In the genomic region with DNA sequence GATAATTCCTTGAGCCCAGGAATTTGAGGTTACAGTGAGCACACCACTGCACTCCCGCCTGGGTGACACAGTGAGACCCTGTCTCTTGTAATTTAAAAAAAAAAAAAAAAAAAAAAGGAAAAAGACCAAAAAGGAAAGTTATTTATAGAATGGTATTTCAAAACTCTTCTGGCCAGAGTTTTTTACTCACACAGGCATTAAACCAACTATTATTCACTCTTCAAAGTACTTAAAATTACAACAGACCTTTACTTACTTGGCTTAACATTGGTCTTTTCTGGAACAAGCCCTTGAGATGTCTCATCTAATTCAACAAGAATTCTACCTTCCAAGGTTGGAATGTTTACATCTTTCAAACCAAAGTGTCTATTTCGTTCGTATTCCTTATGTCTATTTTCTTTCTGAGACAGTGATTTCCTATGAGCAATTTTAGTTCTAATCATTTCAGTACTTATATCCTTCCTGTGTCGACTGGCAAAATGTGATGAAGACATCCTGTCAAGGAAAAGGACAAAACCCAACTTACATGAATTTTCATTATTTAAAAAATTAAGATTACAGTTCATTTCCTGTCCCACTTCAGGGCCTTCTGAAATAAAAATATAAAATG, we compare ENCODE assay signal across 1 cellular context.
TF ChIP-seq lines count a peak whose summit lies in the region.

No MANE protein-coding gene starts in this region.

TF ChIP-seq in GM23338, 12 proteins besides CTCF, POLR2A, EP300 and RAD21 (continued from another document):
- TF ChIP-seq CREB1 (CRISPR knock-in tag; IDR thresholded peaks at IDR 0.05; ENCODE audit: low read depth) (no peak), ZNF331 (CRISPR knock-in tag; IDR thresholded peaks at IDR 0.05; ENCODE audit: low read depth) (no peak), JUNB (IDR thresholded peaks at IDR 0.05; ENCODE audit: unreplicated experiment) (no peak), POLR2AphosphoS5 (IDR thresholded peaks at IDR 0.05; ENCODE audit: low read depth) (no peak), NANOG (IDR thresholded peaks at IDR 0.05; ENCODE audit: borderline replicate concordance) (no peak), EZH2phosphoT487 (IDR thresholded peaks at IDR 0.05; ENCODE audit: unreplicated experiment) (no peak), STAT1 (IDR thresholded peaks at IDR 0.05; ENCODE audit: unreplicated experiment) (no peak)
- TF ChIP-seq, protein P1, sequence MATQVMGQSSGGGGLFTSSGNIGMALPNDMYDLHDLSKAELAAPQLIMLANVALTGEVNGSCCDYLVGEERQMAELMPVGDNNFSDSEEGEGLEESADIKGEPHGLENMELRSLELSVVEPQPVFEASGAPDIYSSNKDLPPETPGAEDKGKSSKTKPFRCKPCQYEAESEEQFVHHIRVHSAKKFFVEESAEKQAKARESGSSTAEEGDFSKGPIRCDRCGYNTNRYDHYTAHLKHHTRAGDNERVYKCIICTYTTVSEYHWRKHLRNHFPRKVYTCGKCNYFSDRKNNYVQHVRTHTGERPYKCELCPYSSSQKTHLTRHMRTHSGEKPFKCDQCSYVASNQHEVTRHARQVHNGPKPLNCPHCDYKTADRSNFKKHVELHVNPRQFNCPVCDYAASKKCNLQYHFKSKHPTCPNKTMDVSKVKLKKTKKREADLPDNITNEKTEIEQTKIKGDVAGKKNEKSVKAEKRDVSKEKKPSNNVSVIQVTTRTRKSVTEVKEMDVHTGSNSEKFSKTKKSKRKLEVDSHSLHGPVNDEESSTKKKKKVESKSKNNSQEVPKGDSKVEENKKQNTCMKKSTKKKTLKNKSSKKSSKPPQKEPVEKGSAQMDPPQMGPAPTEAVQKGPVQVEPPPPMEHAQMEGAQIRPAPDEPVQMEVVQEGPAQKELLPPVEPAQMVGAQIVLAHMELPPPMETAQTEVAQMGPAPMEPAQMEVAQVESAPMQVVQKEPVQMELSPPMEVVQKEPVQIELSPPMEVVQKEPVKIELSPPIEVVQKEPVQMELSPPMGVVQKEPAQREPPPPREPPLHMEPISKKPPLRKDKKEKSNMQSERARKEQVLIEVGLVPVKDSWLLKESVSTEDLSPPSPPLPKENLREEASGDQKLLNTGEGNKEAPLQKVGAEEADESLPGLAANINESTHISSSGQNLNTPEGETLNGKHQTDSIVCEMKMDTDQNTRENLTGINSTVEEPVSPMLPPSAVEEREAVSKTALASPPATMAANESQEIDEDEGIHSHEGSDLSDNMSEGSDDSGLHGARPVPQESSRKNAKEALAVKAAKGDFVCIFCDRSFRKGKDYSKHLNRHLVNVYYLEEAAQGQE (IDR thresholded peaks at IDR 0.05; ENCODE audit: unreplicated experiment), result no peak
- TF ChIP-seq, protein P2, sequence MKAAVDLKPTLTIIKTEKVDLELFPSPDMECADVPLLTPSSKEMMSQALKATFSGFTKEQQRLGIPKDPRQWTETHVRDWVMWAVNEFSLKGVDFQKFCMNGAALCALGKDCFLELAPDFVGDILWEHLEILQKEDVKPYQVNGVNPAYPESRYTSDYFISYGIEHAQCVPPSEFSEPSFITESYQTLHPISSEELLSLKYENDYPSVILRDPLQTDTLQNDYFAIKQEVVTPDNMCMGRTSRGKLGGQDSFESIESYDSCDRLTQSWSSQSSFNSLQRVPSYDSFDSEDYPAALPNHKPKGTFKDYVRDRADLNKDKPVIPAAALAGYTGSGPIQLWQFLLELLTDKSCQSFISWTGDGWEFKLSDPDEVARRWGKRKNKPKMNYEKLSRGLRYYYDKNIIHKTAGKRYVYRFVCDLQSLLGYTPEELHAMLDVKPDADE (IDR thresholded peaks at IDR 0.05), result no peak
- TF ChIP-seq, protein P3, sequence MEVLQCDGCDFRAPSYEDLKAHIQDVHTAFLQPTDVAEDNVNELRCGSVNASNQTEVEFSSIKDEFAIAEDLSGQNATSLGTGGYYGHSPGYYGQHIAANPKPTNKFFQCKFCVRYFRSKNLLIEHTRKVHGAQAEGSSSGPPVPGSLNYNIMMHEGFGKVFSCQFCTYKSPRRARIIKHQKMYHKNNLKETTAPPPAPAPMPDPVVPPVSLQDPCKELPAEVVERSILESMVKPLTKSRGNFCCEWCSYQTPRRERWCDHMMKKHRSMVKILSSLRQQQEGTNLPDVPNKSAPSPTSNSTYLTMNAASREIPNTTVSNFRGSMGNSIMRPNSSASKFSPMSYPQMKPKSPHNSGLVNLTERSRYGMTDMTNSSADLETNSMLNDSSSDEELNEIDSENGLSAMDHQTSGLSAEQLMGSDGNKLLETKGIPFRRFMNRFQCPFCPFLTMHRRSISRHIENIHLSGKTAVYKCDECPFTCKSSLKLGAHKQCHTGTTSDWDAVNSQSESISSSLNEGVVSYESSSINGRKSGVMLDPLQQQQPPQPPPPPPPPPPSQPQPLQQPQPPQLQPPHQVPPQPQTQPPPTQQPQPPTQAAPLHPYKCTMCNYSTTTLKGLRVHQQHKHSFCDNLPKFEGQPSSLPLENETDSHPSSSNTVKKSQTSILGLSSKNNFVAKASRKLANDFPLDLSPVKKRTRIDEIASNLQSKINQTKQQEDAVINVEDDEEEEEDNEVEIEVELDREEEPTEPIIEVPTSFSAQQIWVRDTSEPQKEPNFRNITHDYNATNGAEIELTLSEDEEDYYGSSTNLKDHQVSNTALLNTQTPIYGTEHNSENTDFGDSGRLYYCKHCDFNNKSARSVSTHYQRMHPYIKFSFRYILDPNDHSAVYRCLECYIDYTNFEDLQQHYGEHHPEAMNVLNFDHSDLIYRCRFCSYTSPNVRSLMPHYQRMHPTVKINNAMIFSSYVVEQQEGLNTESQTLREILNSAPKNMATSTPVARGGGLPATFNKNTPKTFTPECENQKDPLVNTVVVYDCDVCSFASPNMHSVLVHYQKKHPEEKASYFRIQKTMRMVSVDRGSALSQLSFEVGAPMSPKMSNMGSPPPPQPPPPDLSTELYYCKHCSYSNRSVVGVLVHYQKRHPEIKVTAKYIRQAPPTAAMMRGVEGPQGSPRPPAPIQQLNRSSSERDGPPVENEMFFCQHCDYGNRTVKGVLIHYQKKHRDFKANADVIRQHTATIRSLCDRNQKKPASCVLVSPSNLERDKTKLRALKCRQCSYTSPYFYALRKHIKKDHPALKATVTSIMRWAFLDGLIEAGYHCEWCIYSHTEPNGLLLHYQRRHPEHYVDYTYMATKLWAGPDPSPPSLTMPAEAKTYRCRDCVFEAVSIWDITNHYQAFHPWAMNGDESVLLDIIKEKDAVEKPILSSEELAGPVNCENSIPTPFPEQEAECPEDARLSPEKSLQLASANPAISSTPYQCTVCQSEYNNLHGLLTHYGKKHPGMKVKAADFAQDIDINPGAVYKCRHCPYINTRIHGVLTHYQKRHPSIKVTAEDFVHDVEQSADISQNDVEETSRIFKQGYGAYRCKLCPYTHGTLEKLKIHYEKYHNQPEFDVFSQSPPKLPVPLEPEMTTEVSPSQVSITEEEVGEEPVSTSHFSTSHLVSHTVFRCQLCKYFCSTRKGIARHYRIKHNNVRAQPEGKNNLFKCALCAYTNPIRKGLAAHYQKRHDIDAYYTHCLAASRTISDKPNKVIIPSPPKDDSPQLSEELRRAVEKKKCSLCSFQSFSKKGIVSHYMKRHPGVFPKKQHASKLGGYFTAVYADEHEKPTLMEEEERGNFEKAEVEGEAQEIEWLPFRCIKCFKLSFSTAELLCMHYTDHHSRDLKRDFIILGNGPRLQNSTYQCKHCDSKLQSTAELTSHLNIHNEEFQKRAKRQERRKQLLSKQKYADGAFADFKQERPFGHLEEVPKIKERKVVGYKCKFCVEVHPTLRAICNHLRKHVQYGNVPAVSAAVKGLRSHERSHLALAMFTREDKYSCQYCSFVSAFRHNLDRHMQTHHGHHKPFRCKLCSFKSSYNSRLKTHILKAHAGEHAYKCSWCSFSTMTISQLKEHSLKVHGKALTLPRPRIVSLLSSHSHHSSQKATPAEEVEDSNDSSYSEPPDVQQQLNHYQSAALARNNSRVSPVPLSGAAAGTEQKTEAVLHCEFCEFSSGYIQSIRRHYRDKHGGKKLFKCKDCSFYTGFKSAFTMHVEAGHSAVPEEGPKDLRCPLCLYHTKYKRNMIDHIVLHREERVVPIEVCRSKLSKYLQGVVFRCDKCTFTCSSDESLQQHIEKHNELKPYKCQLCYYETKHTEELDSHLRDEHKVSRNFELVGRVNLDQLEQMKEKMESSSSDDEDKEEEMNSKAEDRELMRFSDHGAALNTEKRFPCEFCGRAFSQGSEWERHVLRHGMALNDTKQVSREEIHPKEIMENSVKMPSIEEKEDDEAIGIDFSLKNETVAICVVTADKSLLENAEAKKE (CRISPR knock-in tag; IDR thresholded peaks at IDR 0.05), result no peak
TF ChIP-seq in GM23338: peak in this region for 0.
